In genomic region chr3:17605032-17605431, GRCh38 we compare ENCODE assay signal across 11 cellular contexts.
A peak's percentile ranks its signal among the peaks of the same experiment; 100 is the strongest.
DNase-seq lines count a peak whose midpoint lies in the region; ATAC-seq and TF ChIP-seq lines count a peak whose summit lies in the region.
"Had no signal": no experiment of that assay in that cellular context is flagged by ENCODE, and none has a peak within 500 bp of the region (broad histone marks: within the 10 kb centered on the region; RNA-seq: fewer than 3 reads in every experiment).

No MANE protein-coding gene starts in this region.

- peaks cover 9% of the 10 kb centered on the region for H3K79me2 ChIP-seq in PC-3 (ENCODE audit: low read length)
- no peaks in the 10 kb centered on the region for H3K79me2 ChIP-seq in fibroblast of lung (ENCODE audit: control insufficient read depth, insufficient read depth, low read length)

- no peak overlapping the region for H3K4me3 Mint-ChIP-seq in activated CD8-positive, alpha-beta T cell treated with anti-CD3 and anti-CD28 coated beads for 36 hours
- H3K4me3 Mint-ChIP-seq in activated CD8-positive, alpha-beta T cell treated with anti-CD3 and anti-CD28 coated beads, Interleukin-2, amount 10 ng/mL, durations not matched to agents 7 days and 5 days = no peak overlapping the region
- no peak overlapping the region for H3K4me3 Mint-ChIP-seq in stimulated activated naive CD8-positive, alpha-beta T cell treated with anti-CD3 and anti-CD28 coated beads, Interleukin-15, amount 100 ng/mL, for 72 hours
- H3K4me3 Mint-ChIP-seq in CD8-positive, alpha-beta memory T cell = no peak overlapping the region

- H3K9me3 Mint-ChIP-seq in activated CD8-positive, alpha-beta T cell treated with anti-CD3 and anti-CD28 coated beads for 36 hours = peaks cover 8% of the 10 kb centered on the region
- H3K9me3 Mint-ChIP-seq in activated CD8-positive, alpha-beta T cell treated with anti-CD3 and anti-CD28 coated beads, Interleukin-2, amount 10 ng/mL, durations not matched to agents 7 days and 5 days (ENCODE audit: insufficient read depth) = peaks cover 7% of the 10 kb centered on the region
- H3K9me3 Mint-ChIP-seq in stimulated activated naive CD8-positive, alpha-beta T cell treated with anti-CD3 and anti-CD28 coated beads, Interleukin-15, amount 100 ng/mL, for 72 hours = peaks cover 0 to 5% of the 10 kb centered on the region in 2 donors
- H3K9me3 Mint-ChIP-seq in CD8-positive, alpha-beta memory T cell = peaks cover 0 to 4% (median 0%) of the 10 kb centered on the region in 5 donors

- CTCF ChIA-PET in activated CD8-positive, alpha-beta T cell treated with anti-CD3 and anti-CD28 coated beads for 36 hours (lab: Charles Lee) = no interaction called here
- CTCF ChIA-PET in activated CD8-positive, alpha-beta T cell treated with anti-CD3 and anti-CD28 coated beads, Interleukin-2, amount 10 ng/mL, durations not matched to agents 7 days and 5 days (lab: Charles Lee) = interaction anchor here (1.3 kb wide), 1 partner anchor 236 kb away, joined by 4 read pairs; no protein-coding TSS in a partner anchor
- CTCF ChIA-PET in PC-3 (lab: Charles Lee) = interaction anchor here (0.5 to 0.6 kb wide), 2 partner anchors 8 to 85 kb away, joined by 3 read pairs; no protein-coding TSS in a partner anchor
- CTCF ChIA-PET in CD8-positive, alpha-beta memory T cell (lab: Charles Lee) = no interaction called here

- POLR2A ChIA-PET in activated CD8-positive, alpha-beta T cell treated with anti-CD3 and anti-CD28 coated beads for 36 hours (lab: Charles Lee) = no interaction called here
- POLR2A ChIA-PET in activated CD8-positive, alpha-beta T cell treated with anti-CD3 and anti-CD28 coated beads, Interleukin-2, amount 10 ng/mL, durations not matched to agents 7 days and 5 days (lab: Charles Lee) = no interaction called here
- POLR2A ChIA-PET in PC-3 (lab: Charles Lee; ENCODE audit: unreplicated experiment) = interaction anchor here (0.6 kb wide), 1 partner anchor 1483 kb away, joined by 3 read pairs; no protein-coding TSS in a partner anchor
- POLR2A ChIA-PET in CD8-positive, alpha-beta memory T cell (lab: Charles Lee) = no interaction called here

- H3K9ac ChIP-seq in PC-3 (ENCODE audit: low read length) (no peak overlapping the region), fibroblast of lung (ENCODE audit: insufficient read depth, low read length) (no peak overlapping the region)

- BruUV-seq in PC-3 (replicated peaks; lab: Mats Ljungman, UMichigan) = no TSS peak

- no peaks in the 10 kb centered on the region for H3F3A ChIP-seq in PC-3 (ENCODE audit: low read length, unreplicated experiment)

- H3K4me1 Mint-ChIP-seq in activated CD8-positive, alpha-beta T cell treated with anti-CD3 and anti-CD28 coated beads for 36 hours (ENCODE audit: low read depth) = peaks cover 6% of the 10 kb centered on the region
- H3K4me1 Mint-ChIP-seq in activated CD8-positive, alpha-beta T cell treated with anti-CD3 and anti-CD28 coated beads, Interleukin-2, amount 10 ng/mL, durations not matched to agents 7 days and 5 days (ENCODE audit: low read depth) = peaks cover 6% of the 10 kb centered on the region
- H3K4me1 Mint-ChIP-seq in stimulated activated naive CD8-positive, alpha-beta T cell treated with anti-CD3 and anti-CD28 coated beads, Interleukin-15, amount 100 ng/mL, for 72 hours = peaks cover 7% of the 10 kb centered on the region
- peaks cover 3 to 13% (median 8%) of the 10 kb centered on the region in 3 donors for H3K4me1 Mint-ChIP-seq in CD8-positive, alpha-beta memory T cell

- peaks cover 25% of the 10 kb centered on the region for H3K4me1 ChIP-seq in PC-3 (ENCODE audit: insufficient read depth, low read length)
- H3K4me1 ChIP-seq in fibroblast of lung (ENCODE audit: control insufficient read depth, extremely low read depth, insufficient read depth, low read length) = peaks cover 4% of the 10 kb centered on the region
- no peaks in the 10 kb centered on the region for H3K4me1 ChIP-seq in uterus
- H3K4me1 ChIP-seq in CD8-positive, alpha-beta memory T cell (ENCODE audit: insufficient read depth, low read length) = no peaks in the 10 kb centered on the region

- H3K27me3 Mint-ChIP-seq in activated CD8-positive, alpha-beta T cell treated with anti-CD3 and anti-CD28 coated beads for 36 hours = no peaks in the 10 kb centered on the region
- H3K27me3 Mint-ChIP-seq in activated CD8-positive, alpha-beta T cell treated with anti-CD3 and anti-CD28 coated beads, Interleukin-2, amount 10 ng/mL, durations not matched to agents 7 days and 5 days (ENCODE audit: low read depth) = no peaks in the 10 kb centered on the region
- no peaks in the 10 kb centered on the region for H3K27me3 Mint-ChIP-seq in stimulated activated naive CD8-positive, alpha-beta T cell treated with anti-CD3 and anti-CD28 coated beads, Interleukin-15, amount 100 ng/mL, for 72 hours
- H3K27me3 Mint-ChIP-seq in CD8-positive, alpha-beta memory T cell = no peaks in the 10 kb centered on the region

- peak; percentile 37 for ATAC-seq in activated CD8-positive, alpha-beta T cell treated with anti-CD3 and anti-CD28 coated beads for 36 hours
- ATAC-seq in activated CD8-positive, alpha-beta T cell treated with anti-CD3 and anti-CD28 coated beads, Interleukin-2, amount 10 ng/mL, durations not matched to agents 7 days and 5 days = no peak
- ATAC-seq in PC-3 = peak; percentile 93
- peak; percentile 54 for ATAC-seq in stimulated activated naive CD8-positive, alpha-beta T cell treated with anti-CD3 and anti-CD28 coated beads, Interleukin-15, amount 100 ng/mL, for 72 hours

- H3K27ac ChIP-seq in PC-3 (ENCODE audit: low read length) (peak overlapping the region; percentile 38), fibroblast of lung (ENCODE audit: insufficient read depth, low read length) (no peak overlapping the region), uterus (no peak overlapping the region)
- no peak overlapping the region for H3K27ac ChIP-seq in CD8-positive, alpha-beta memory T cell (ENCODE audit: low read depth, low read length)
- H3K27ac ChIP-seq: SJSA1 had no signal

- TF ChIP-seq CTCF in activated CD8-positive, alpha-beta T cell treated with anti-CD3 and anti-CD28 coated beads for 36 hours (IDR thresholded peaks at IDR 0.05) = no peak
- TF ChIP-seq CTCF in PC-3 (conservative IDR thresholded peaks at IDR 0.05; ENCODE audit: low read depth, low read length) (no peak), fibroblast of lung (conservative IDR thresholded peaks at IDR 0.05 in 1 of 2, IDR thresholded peaks at IDR 0.05 in 1 of 2; ENCODE audit: low read depth in 1 of 2, low read length in 2 of 2) (no peak), uterus (IDR thresholded peaks at IDR 0.05) (no peak)

- intact Hi-C loops in activated CD8-positive, alpha-beta T cell treated with anti-CD3 and anti-CD28 coated beads for 36 hours (cut with micrococcal nuclease) = no loop called here
- intact Hi-C loops in PC-3 (cut with micrococcal nuclease) (loop anchor here (1.0 to 5.0 kb wide), 2 partner anchors 37 to 690 kb away; no protein-coding TSS in a partner anchor), uterus (cut with DNase I; ENCODE audit: low total_unique reads) (no loop called here)

- no peak overlapping the region for H3K27ac Mint-ChIP-seq in activated CD8-positive, alpha-beta T cell treated with anti-CD3 and anti-CD28 coated beads for 36 hours
- no peak overlapping the region for H3K27ac Mint-ChIP-seq in activated CD8-positive, alpha-beta T cell treated with anti-CD3 and anti-CD28 coated beads, Interleukin-2, amount 10 ng/mL, durations not matched to agents 7 days and 5 days
- H3K27ac Mint-ChIP-seq in stimulated activated naive CD8-positive, alpha-beta T cell treated with anti-CD3 and anti-CD28 coated beads, Interleukin-15, amount 100 ng/mL, for 72 hours = no peak overlapping the region
- H3K27ac Mint-ChIP-seq in CD8-positive, alpha-beta memory T cell = no peak overlapping the region

- no peak for TF ChIP-seq POLR2A in uterus (IDR thresholded peaks at IDR 0.05)

- H3K4me2 ChIP-seq in PC-3 (ENCODE audit: low read length) (peak overlapping the region; percentile 55), fibroblast of lung (ENCODE audit: extremely low read depth, insufficient read depth, low read length) (peak overlapping the region; percentile 25)

- H2AFZ ChIP-seq in PC-3 (ENCODE audit: low read length) (no peak overlapping the region), fibroblast of lung (ENCODE audit: low read length) (no peak overlapping the region)

- H3K27me3 ChIP-seq in PC-3 (ENCODE audit: low read length) (no peaks in the 10 kb centered on the region), fibroblast of lung (ENCODE audit: control insufficient read depth, insufficient read depth, low read length) (no peaks in the 10 kb centered on the region), uterus (no peaks in the 10 kb centered on the region)
- H3K27me3 ChIP-seq in CD8-positive, alpha-beta memory T cell (ENCODE audit: insufficient read depth, low read length, poor library complexity, severe bottlenecking) = no peaks in the 10 kb centered on the region
- H3K27me3 ChIP-seq: SJSA1 had no signal

- H3K36me3 ChIP-seq in PC-3 (ENCODE audit: low read depth, low read length) (no peaks in the 10 kb centered on the region), fibroblast of lung (ENCODE audit: control insufficient read depth, insufficient read depth, low read length) (no peaks in the 10 kb centered on the region), uterus (no peaks in the 10 kb centered on the region)
- H3K36me3 ChIP-seq in CD8-positive, alpha-beta memory T cell (ENCODE audit: insufficient read depth, low read length) = no peaks in the 10 kb centered on the region
- H3K36me3 ChIP-seq: SJSA1 had no signal

- H3K9me3 ChIP-seq in PC-3 (ENCODE audit: low read length) (no peaks in the 10 kb centered on the region), fibroblast of lung (ENCODE audit: control insufficient read depth, insufficient read depth, low read depth, low read length) (no peaks in the 10 kb centered on the region), uterus (no peaks in the 10 kb centered on the region)
- H3K9me3 ChIP-seq in CD8-positive, alpha-beta memory T cell (ENCODE audit: low read length) = no peaks in the 10 kb centered on the region
- H3K9me3 ChIP-seq: SJSA1 had no signal

- peaks cover 16% of the 10 kb centered on the region for H3K36me3 Mint-ChIP-seq in activated CD8-positive, alpha-beta T cell treated with anti-CD3 and anti-CD28 coated beads for 36 hours (ENCODE audit: low read depth)
- peaks cover 13% of the 10 kb centered on the region for H3K36me3 Mint-ChIP-seq in activated CD8-positive, alpha-beta T cell treated with anti-CD3 and anti-CD28 coated beads, Interleukin-2, amount 10 ng/mL, durations not matched to agents 7 days and 5 days (ENCODE audit: low read depth)
- peaks cover 6 to 19% (median 8%) of the 10 kb centered on the region in 3 donors for H3K36me3 Mint-ChIP-seq in CD8-positive, alpha-beta memory T cell

- H3K4me3 ChIP-seq in PC-3 (ENCODE audit: low read length) = no peak overlapping the region
- no peak overlapping the region for H3K4me3 ChIP-seq in fibroblast of lung (replicated peaks in 1 of 4; ENCODE audit: control extremely low read depth in 1 of 4, insufficient read depth in 1 of 4, low read depth in 3 of 4, low read length in 4 of 4)
- no peak overlapping the region for H3K4me3 ChIP-seq in uterus
- no peak overlapping the region for H3K4me3 ChIP-seq in CD8-positive, alpha-beta memory T cell (ENCODE audit: low read length)
- H3K4me3 ChIP-seq: SJSA1 had no signal

- no peaks in the 10 kb centered on the region for H4K20me1 ChIP-seq in PC-3 (ENCODE audit: low read length)
- H4K20me1 ChIP-seq in fibroblast of lung (ENCODE audit: control insufficient read depth, extremely low read depth, insufficient read depth, low read length) = no peaks in the 10 kb centered on the region

- DNase-seq in activated CD8-positive, alpha-beta T cell treated with anti-CD3 and anti-CD28 coated beads for 36 hours = no peak
- no peak for DNase-seq in activated CD8-positive, alpha-beta T cell treated with anti-CD3 and anti-CD28 coated beads, Interleukin-2, amount 10 ng/mL, durations not matched to agents 7 days and 5 days
- DNase-seq in PC-3 = peak; percentile 92
- DNase-seq in fibroblast of lung (ENCODE audit: low read depth in 2 of 2) = peak; percentile 82 to 90
- no peak for DNase-seq in stimulated activated naive CD8-positive, alpha-beta T cell treated with anti-CD3 and anti-CD28 coated beads, Interleukin-15, amount 100 ng/mL, for 72 hours
- no peak for DNase-seq in uterus
- DNase-seq in activated naive CD4-positive, alpha-beta T cell treated with anti-CD3 and anti-CD28 coated beads, Interleukin-2, amount 50 U/mL, for 16 hours = no peak
- no peak for DNase-seq in CD8-positive, alpha-beta memory T cell
- DNase-seq: GOT3, NCI-H2171 had no signal

- no peaks in the 10 kb centered on the region for H3K9me2 ChIP-seq in PC-3 (replicated peaks; ENCODE audit: low read length)

Comparison
In these comparisons a context has a peak if more than half of its experiments do, and no peak if none do; other contexts are left out.
1. CTCF ChIA-PET loops: an anchor here in activated CD8-positive, alpha-beta T cell treated with anti-CD3 and anti-CD28 coated beads, Interleukin-2, amount 10 ng/mL, durations not matched to agents 7 days and 5 days (1.3 kb wide) and PC-3 (0.5 to 0.6 kb wide); none called in activated CD8-positive, alpha-beta T cell treated with anti-CD3 and anti-CD28 coated beads for 36 hours and CD8-positive, alpha-beta memory T cell.
2. DNase-seq: peak in PC-3 (single experiment) and fibroblast of lung (2 of 2); none in activated CD8-positive, alpha-beta T cell treated with anti-CD3 and anti-CD28 coated beads for 36 hours (single experiment), activated CD8-positive, alpha-beta T cell treated with anti-CD3 and anti-CD28 coated beads, Interleukin-2, amount 10 ng/mL, durations not matched to agents 7 days and 5 days (single experiment), stimulated activated naive CD8-positive, alpha-beta T cell treated with anti-CD3 and anti-CD28 coated beads, Interleukin-15, amount 100 ng/mL, for 72 hours (0 of 2), uterus (0 of 2), activated naive CD4-positive, alpha-beta T cell treated with anti-CD3 and anti-CD28 coated beads, Interleukin-2, amount 50 U/mL, for 16 hours (single experiment) and CD8-positive, alpha-beta memory T cell (0 of 5).